ENCODE assay signal across 9 cellular contexts in genomic region chr16:54286330-54287017, GRCh38. TPM values are rescaled to one million over a fixed set of nuclear protein-coding genes. Genes with fewer than 3 reads are reported as not detected.
DNase-seq lines count a peak whose midpoint lies in the region; ATAC-seq and TF ChIP-seq lines count a peak whose summit lies in the region.
"Had no signal": no experiment of that assay in that cellular context is flagged by ENCODE, and none has a peak within 500 bp of the region (broad histone marks: within the 10 kb centered on the region; RNA-seq: fewer than 3 reads in every experiment).

Gene IRX3 (minus strand): TSS chr16:54286787. CDS start chr16:54286050, 737 bp downstream.

- no peaks in the 10 kb centered on the region for H3K36me3 ChIP-seq in CD8-positive, alpha-beta T cell (ENCODE audit: insufficient read depth, low read length)
- H3K36me3 ChIP-seq in HUES64 (ENCODE audit: insufficient read depth, low read length) (no peaks in the 10 kb centered on the region), PC-9 (ENCODE audit: low read depth) (0 out of 2 replicates have a peak, but pooled peaks cover 1% of the 10 kb centered on the region), stomach (no peaks in the 10 kb centered on the region)

- H3K9me2 ChIP-seq in PC-9 (ENCODE audit: insufficient read depth), result no peaks in the 10 kb centered on the region

- peaks cover 49% of the 10 kb centered on the region for H3K27me3 Mint-ChIP-seq in CD8-positive, alpha-beta T cell (ENCODE audit: low read depth)

- BruUV-seq in PC-9 (replicated peaks; lab: Mats Ljungman, UMichigan), result no TSS peak

- CTCF ChIA-PET in CD8-positive, alpha-beta T cell (lab: Charles Lee), result no interaction called here
- CTCF ChIA-PET in PC-9 (lab: Charles Lee), result interaction anchor here (0.7 kb wide), 1 partner anchor 10 kb away, joined by 6 read pairs; no protein-coding TSS in a partner anchor

- peak within 1 kb of the TSS; percentile 96 for H3K4me2 ChIP-seq in PC-9

- no peak within 1 kb of the TSS for H3K27ac Mint-ChIP-seq in CD8-positive, alpha-beta T cell

- H3F3A ChIP-seq in PC-9 (ENCODE audit: insufficient read depth, low read depth), result peaks cover 8% of the 10 kb centered on the region; the same call in 1 of the 2 replicates

- H2AFZ ChIP-seq in PC-9, result peak within 1 kb of the TSS; percentile 94

- H3K27me3 ChIP-seq in CD8-positive, alpha-beta T cell (ENCODE audit: insufficient read depth, low read length), result no peaks in the 10 kb centered on the region
- H3K27me3 ChIP-seq in HUES64 (ENCODE audit: insufficient read depth, low read length), result peaks cover 86% of the 10 kb centered on the region
- no peaks in the 10 kb centered on the region for H3K27me3 ChIP-seq in PC-9 (ENCODE audit: insufficient read depth, low read depth)
- peaks cover 22 to 100% (median 98%) of the 10 kb centered on the region in 3 donors for H3K27me3 ChIP-seq in stomach

- H3K4me1 ChIP-seq in CD8-positive, alpha-beta T cell (ENCODE audit: insufficient read depth, low read length), result no peaks in the 10 kb centered on the region
- H3K4me1 ChIP-seq in HUES64 (ENCODE audit: insufficient read depth, low read length) (peaks cover 16% of the 10 kb centered on the region; the same call in 1 of the 2 replicates), PC-9 (replicated peaks; ENCODE audit: insufficient read depth) (peaks cover 6% of the 10 kb centered on the region), stomach (peaks cover 45 to 84% (median 65%) of the 10 kb centered on the region in 4 donors)

- TF ChIP-seq CTCF in CD8-positive, alpha-beta T cell (IDR thresholded peaks at IDR 0.05), result no peak
- TF ChIP-seq CTCF in PC-9 (conservative IDR thresholded peaks at IDR 0.05) (no peak), stomach (IDR thresholded peaks at IDR 0.05) (peak in 1 of 7 experiments; percentile 10)

- no peak for TF ChIP-seq EP300 in stomach (IDR thresholded peaks at IDR 0.05)

- H3K79me2 ChIP-seq in PC-9 (ENCODE audit: low read depth), result peaks cover 40% of the 10 kb centered on the region

- no peak within 1 kb of the TSS for H3K4me3 ChIP-seq in CD8-positive, alpha-beta T cell (ENCODE audit: low read depth, low read length)
- H3K4me3 ChIP-seq in HUES64 (ENCODE audit: low read length) (peak within 1 kb of the TSS; percentile 66), PC-9 (peak within 1 kb of the TSS; percentile 98), stomach (peak within 1 kb of the TSS; percentile 58 to 75 (median 66))
- H3K4me3 ChIP-seq: K562 had no signal

- peaks cover 31% of the 10 kb centered on the region for H3K4me1 Mint-ChIP-seq in CD8-positive, alpha-beta T cell (ENCODE audit: low read depth)

- peak within 1 kb of the TSS; percentile 61 for H3K9ac ChIP-seq in HUES64 (ENCODE audit: low read depth, low read length)

- H4K20me1 ChIP-seq in PC-9 (ENCODE audit: insufficient read depth), result no peaks in the 10 kb centered on the region

- ATAC-seq in CD8-positive, alpha-beta T cell, result no peak
- ATAC-seq in GM18520 (IDR thresholded peaks at IDR 0.05; ENCODE audit: unreplicated experiment), result no peak
- ATAC-seq: K562 had no signal

- intact Hi-C loops in CD8-positive, alpha-beta T cell (cut with DNase I, micrococcal nuclease), result no loop called here
- intact Hi-C loops in PC-9 (cut with micrococcal nuclease; ENCODE audit: unreplicated experiment), result loop anchor here (1.0 to 5.0 kb wide), 6 partner anchors 94 to 513 kb away; no protein-coding TSS in a partner anchor
- intact Hi-C loops in stomach (cut with DNase I; ENCODE audit: low total_unique reads), result loop anchor here (10.0 kb wide), 1 partner anchor 648 kb away; the partner anchor contains the start of gene IRX5

- H3K9me3 Mint-ChIP-seq in CD8-positive, alpha-beta T cell, result no peaks in the 10 kb centered on the region

- TF ChIP-seq POLR2A in stomach (IDR thresholded peaks at IDR 0.05), result peak in 2 of 4 donors; percentile 23 to 86

- POLR2A ChIA-PET in CD8-positive, alpha-beta T cell (lab: Charles Lee), result no interaction called here
- POLR2A ChIA-PET in PC-9 (lab: Charles Lee; ENCODE audit: unreplicated experiment), result interaction anchor here (0.5 to 0.7 kb wide), 2 partner anchors 325 to 1131 kb away, joined by 3 to 5 read pairs; no protein-coding TSS in a partner anchor

- WGBS in HUES64, result under 1% methylated on average over 62 of the region's 62 CpGs
- 0 to 1% (median 1%) methylated on average over 52 to 62 of the region's 62 CpGs for WGBS in stomach, 5 donors

- no peak for DNase-seq in CD8-positive, alpha-beta T cell
- peak; percentile 88 to 90 for DNase-seq in PC-9
- peak; percentile 48 for DNase-seq in cerebellum (ENCODE audit: low spot score)
- DNase-seq in kidney glomerular epithelial cell (lab: John Stamatoyannopoulos, UW), result peak; percentile 67
- DNase-seq in stomach, result peak; percentile 88
- no peak for DNase-seq in NAMALWA (ENCODE audit: low spot score)

- no peaks in the 10 kb centered on the region for H3K36me3 Mint-ChIP-seq in CD8-positive, alpha-beta T cell

- no peak within 1 kb of the TSS for H3K27ac ChIP-seq in CD8-positive, alpha-beta T cell (ENCODE audit: low read depth, low read length)
- H3K27ac ChIP-seq in HUES64 (ENCODE audit: low read depth, low read length) (peak within 1 kb of the TSS; percentile 85), PC-9 (peak within 1 kb of the TSS; percentile 86), stomach (peak within 1 kb of the TSS; percentile 86 to 90 (median 88))

- H3K9me3 ChIP-seq in CD8-positive, alpha-beta T cell (ENCODE audit: low read length), result no peaks in the 10 kb centered on the region
- H3K9me3 ChIP-seq in HUES64 (ENCODE audit: insufficient read depth, low read depth, low read length) (no peaks in the 10 kb centered on the region), PC-9 (ENCODE audit: insufficient read depth, low read depth) (no peaks in the 10 kb centered on the region), stomach (no peaks in the 10 kb centered on the region)

- peak within 1 kb of the TSS; percentile 56 for H3K4me3 Mint-ChIP-seq in CD8-positive, alpha-beta T cell

RNA-seq across cellular contexts. Expression of gene IRX3, which starts in this region (rescaled TPM):
- not detected for total RNA-seq in CD8-positive, alpha-beta T cell
- 7.0 TPM for polyA plus RNA-seq in HUES64 (2013, experiment 1 of 2)
- 13.9 TPM for polyA plus RNA-seq in HUES64 (2013, experiment 2 of 2)
- total RNA-seq in PC-9 (2021) (13.1 and 16.0 TPM in 2 replicates), cerebellum (11.4 TPM), stomach (10 to 100 TPM in 2 of 5 donors, 1 to 10 TPM in 1, under 1 TPM in 1, not detected in 1; 0.58 to 42.4 (median 7.6) TPM)
- 10 to 100 TPM; 11.2 to 22.6 (median 15.7) TPM for polyA plus RNA-seq in stomach
- total RNA-seq: K562 had no signal
- polyA plus RNA-seq: K562 had no signal

Comparison
In these comparisons a context has a peak if more than half of its experiments do, and no peak if none do; other contexts are left out.
1. DNase-seq: peak in PC-9 (2 of 2), cerebellum (single experiment), kidney glomerular epithelial cell (single experiment) and stomach (single experiment); none in CD8-positive, alpha-beta T cell (0 of 7) and NAMALWA (single experiment).
2. intact Hi-C loops: an anchor here in PC-9 (1.0 to 5.0 kb wide) and stomach (10.0 kb wide); none called in CD8-positive, alpha-beta T cell.